Comparison of ENCODE assay signal across 1 cellular context in the genomic region with DNA sequence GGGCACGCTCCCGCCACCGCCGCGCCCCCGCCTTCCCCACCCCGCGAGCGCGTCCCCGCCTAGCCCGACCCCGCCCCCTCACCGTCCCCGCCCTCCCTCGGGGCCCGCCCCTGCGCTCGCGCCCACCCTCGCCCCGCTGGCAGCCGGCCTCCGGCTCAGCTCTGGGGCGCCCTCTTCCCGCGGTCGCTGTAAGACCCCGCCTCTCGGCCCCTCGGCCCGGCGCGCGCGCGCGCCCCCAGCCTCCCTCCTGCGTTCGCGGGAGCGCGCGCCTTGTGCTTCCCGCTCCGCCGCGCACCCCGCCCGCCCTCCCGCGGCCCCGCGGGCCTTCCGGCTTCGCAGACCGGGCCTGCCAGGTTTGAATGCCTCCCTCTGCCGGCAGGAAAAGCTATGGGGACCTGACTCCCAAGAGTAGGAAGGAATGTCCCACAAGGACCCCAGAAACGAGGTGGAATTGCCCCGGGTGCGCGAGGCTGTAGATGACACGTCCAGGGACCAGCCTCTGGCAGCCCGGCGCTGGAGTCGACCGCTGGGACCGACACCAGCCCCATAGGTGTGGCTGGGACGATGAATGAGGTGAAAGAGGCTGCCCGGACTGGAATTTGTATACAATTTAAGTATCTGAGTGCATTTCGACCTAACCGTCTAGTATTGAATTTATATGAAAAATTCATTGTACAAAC.
TF ChIP-seq lines count a peak whose summit lies in the region.

No MANE protein-coding gene starts in this region.

TF ChIP-seq in IMR-90, 13 proteins besides CTCF, POLR2A, EP300 and RAD21 (continued from another document):
- TF ChIP-seq RFX5 (IDR thresholded peaks at IDR 0.05; ENCODE audit: low read depth, low read length) (no peak), SMC3 (IDR thresholded peaks at IDR 0.05; ENCODE audit: low read depth, low read length) (peak; percentile 35), RCOR1 (IDR thresholded peaks at IDR 0.05; ENCODE audit: insufficient replicate concordance, low read length) (no peak), CHD1 (IDR thresholded peaks at IDR 0.05; ENCODE audit: low read depth, low read length) (no peak), MAZ (IDR thresholded peaks at IDR 0.05; ENCODE audit: borderline replicate concordance, low read depth, low read length) (peak; percentile 93; the same call in 1 of the 2 replicates)
- TF ChIP-seq, protein P1, sequence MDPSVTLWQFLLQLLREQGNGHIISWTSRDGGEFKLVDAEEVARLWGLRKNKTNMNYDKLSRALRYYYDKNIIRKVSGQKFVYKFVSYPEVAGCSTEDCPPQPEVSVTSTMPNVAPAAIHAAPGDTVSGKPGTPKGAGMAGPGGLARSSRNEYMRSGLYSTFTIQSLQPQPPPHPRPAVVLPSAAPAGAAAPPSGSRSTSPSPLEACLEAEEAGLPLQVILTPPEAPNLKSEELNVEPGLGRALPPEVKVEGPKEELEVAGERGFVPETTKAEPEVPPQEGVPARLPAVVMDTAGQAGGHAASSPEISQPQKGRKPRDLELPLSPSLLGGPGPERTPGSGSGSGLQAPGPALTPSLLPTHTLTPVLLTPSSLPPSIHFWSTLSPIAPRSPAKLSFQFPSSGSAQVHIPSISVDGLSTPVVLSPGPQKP (IDR thresholded peaks at IDR 0.05; ENCODE audit: borderline replicate concordance, low read depth, low read length): no peak
- TF ChIP-seq, protein P2, sequence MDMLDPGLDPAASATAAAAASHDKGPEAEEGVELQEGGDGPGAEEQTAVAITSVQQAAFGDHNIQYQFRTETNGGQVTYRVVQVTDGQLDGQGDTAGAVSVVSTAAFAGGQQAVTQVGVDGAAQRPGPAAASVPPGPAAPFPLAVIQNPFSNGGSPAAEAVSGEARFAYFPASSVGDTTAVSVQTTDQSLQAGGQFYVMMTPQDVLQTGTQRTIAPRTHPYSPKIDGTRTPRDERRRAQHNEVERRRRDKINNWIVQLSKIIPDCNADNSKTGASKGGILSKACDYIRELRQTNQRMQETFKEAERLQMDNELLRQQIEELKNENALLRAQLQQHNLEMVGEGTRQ (IDR thresholded peaks at IDR 0.05; ENCODE audit: low read depth, low read length): no peak
